ENCODE assay signal across 27 cellular contexts in the genomic region with DNA sequence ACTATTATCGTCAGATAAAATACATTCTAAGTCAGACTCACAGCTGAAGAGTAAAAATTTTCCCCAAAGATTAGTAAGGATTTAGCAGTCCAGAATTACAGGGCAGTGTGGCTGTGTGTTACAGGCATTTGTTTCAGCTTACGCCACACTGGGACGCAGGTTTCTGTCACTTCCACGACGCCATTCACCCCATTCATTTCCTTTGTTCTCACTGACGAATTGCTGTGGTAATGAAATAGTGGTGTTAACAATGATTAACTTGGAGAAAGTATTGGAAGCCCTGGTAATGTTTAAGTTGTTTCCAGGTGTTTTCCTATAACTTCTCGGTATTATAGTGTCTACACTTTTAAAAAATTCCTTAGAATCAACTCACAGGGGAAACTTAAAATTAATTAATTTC.
"Had no signal": no experiment of that assay in that cellular context is flagged by ENCODE, and none has a peak within 500 bp of the region (broad histone marks: within the 10 kb centered on the region; RNA-seq: fewer than 3 reads in every experiment).

No MANE protein-coding gene starts in this region.

- H3K9me3 ChIP-seq: left lung, lower lobe of right lung, neutrophil, stomach, testis, thyroid gland, transverse colon, upper lobe of left lung, vagina had no signal

- H3K4me1 Mint-ChIP-seq: immature natural killer cell; natural killer cell; stimulated activated naive B cell treated with anti-CD40 and anti-IgM and Interleukin-4, amounts not matched to agents 10 μg/mL and 1 μg/mL and 100 μg/mL, for 72 hours had no signal

- H3K4me1 ChIP-seq: left lung, lower lobe of right lung, parathyroid adenoma, stomach, testis, thyroid gland, transverse colon, upper lobe of left lung, vagina had no signal

- H2AFZ ChIP-seq: parathyroid adenoma had no signal

- DNase-seq: head of caudate nucleus; hypothalamus; immature natural killer cell; kidney; left cardiac atrium; left lung; lower lobe of right lung; mammary epithelial cell; mesenchymal stem cell; natural killer cell; occipital lobe; retina; right cardiac atrium; stimulated activated CD4-positive, alpha-beta T cell treated with anti-CD3 and anti-CD28 coated beads, Interleukin-12 subunit alpha, Interleukin-12 subunit beta, amount 100 ng/mL, for 4 hours; stimulated activated CD4-positive, alpha-beta T cell treated with anti-CD3 and anti-CD28 coated beads, Interleukin-15, amount 100 ng/mL, for 24 hours; stimulated activated CD4-positive, alpha-beta T cell treated with anti-CD3 and anti-CD28 coated beads, Interleukin-2, amount 100 ng/mL, for 24 hours; stimulated activated CD4-positive, alpha-beta T cell treated with anti-CD3 and anti-CD28 coated beads, Interleukin-4, amount 100 ng/mL, for 1 hour; stimulated activated naive B cell treated with anti-CD40 and anti-IgM and Interleukin-4, amounts not matched to agents 10 μg/mL and 1 μg/mL and 100 μg/mL, for 72 hours; stimulated activated naive CD8-positive, alpha-beta T cell treated with anti-CD3 and anti-CD28 coated beads, Interleukin-15, Interleukin-2, amounts not matched to agents 100 U/mL and 50 U/mL, for 24 hours; stomach; testis; thyroid gland; transverse colon; upper lobe of left lung had no signal

- H3K27me3 ChIP-seq: left lung, neutrophil, testis, thyroid gland, transverse colon, upper lobe of left lung, vagina had no signal

- H3K4me3 ChIP-seq: left lung, lower lobe of right lung, stomach, testis, thyroid gland, transverse colon, upper lobe of left lung, vagina had no signal

- H3K27ac Mint-ChIP-seq: immature natural killer cell; natural killer cell; stimulated activated naive B cell treated with anti-CD40 and anti-IgM and Interleukin-4, amounts not matched to agents 10 μg/mL and 1 μg/mL and 100 μg/mL, for 72 hours had no signal

- H3K9ac ChIP-seq: parathyroid adenoma had no signal

- H3K36me3 ChIP-seq: left lung, lower lobe of right lung, neutrophil, stomach, thyroid gland, transverse colon, upper lobe of left lung, vagina had no signal

- H3K79me2 ChIP-seq: parathyroid adenoma had no signal

- H3K4me3 Mint-ChIP-seq: immature natural killer cell; natural killer cell; stimulated activated naive B cell treated with anti-CD40 and anti-IgM and Interleukin-4, amounts not matched to agents 10 μg/mL and 1 μg/mL and 100 μg/mL, for 72 hours had no signal

- H3K27ac ChIP-seq: left lung, lower lobe of right lung, neutrophil, parathyroid adenoma, stomach, testis, thyroid gland, transverse colon, upper lobe of left lung, vagina had no signal

- H3K36me3 Mint-ChIP-seq: immature natural killer cell; natural killer cell; stimulated activated naive B cell treated with anti-CD40 and anti-IgM and Interleukin-4, amounts not matched to agents 10 μg/mL and 1 μg/mL and 100 μg/mL, for 72 hours had no signal
